In genomic region chr15:64029111-64029510, GRCh38 we compare ENCODE assay signal across 15 cellular contexts. TPM values are rescaled to one million over a fixed set of nuclear protein-coding genes. Genes with fewer than 3 reads are reported as not detected.
A peak's percentile ranks its signal among the peaks of the same experiment; 100 is the strongest.
DNase-seq lines count a peak whose midpoint lies in the region; ATAC-seq and TF ChIP-seq lines count a peak whose summit lies in the region.
"Had no signal": no experiment of that assay in that cellular context is flagged by ENCODE, and none has a peak within 500 bp of the region (broad histone marks: within the 10 kb centered on the region; RNA-seq: fewer than 3 reads in every experiment).

No MANE protein-coding gene starts in this region.

- H3K56ac ChIP-seq in H9 (ENCODE audit: insufficient read length, low read depth, low read length), result no peak overlapping the region

- no peak overlapping the region for H2BK12ac ChIP-seq in H9 (ENCODE audit: insufficient read length, low read depth, low read length)

- no peak overlapping the region for H3K4ac ChIP-seq in H9 (ENCODE audit: low read depth, low read length)

- no peak overlapping the region for H2BK15ac ChIP-seq in H9 (ENCODE audit: low read depth, low read length)

- H3K27ac Mint-ChIP-seq in H9, result peak overlapping the region in 2 of 3 experiments; percentile 7 to 55; a peak in 2 of 7 replicates
- no peak overlapping the region for H3K27ac Mint-ChIP-seq in CD14-positive monocyte
- H3K27ac Mint-ChIP-seq in WTC11, result no peak overlapping the region

- no peak overlapping the region for H3K18ac ChIP-seq in H9 (ENCODE audit: insufficient read length, low read depth, low read length)

- intact Hi-C loops in CD14-positive monocyte (cut with micrococcal nuclease), result no loop called here

- H4K5ac ChIP-seq in H9 (ENCODE audit: insufficient read length, low read depth, low read length), result no peak overlapping the region

- TF ChIP-seq CTCF in H9 (conservative IDR thresholded peaks at IDR 0.05), result no peak
- TF ChIP-seq CTCF in RWPE2 (IDR thresholded peaks at IDR 0.05; ENCODE audit: poor library complexity, severe bottlenecking), result no peak
- no peak for TF ChIP-seq CTCF in CD14-positive monocyte (IDR thresholded peaks at IDR 0.05)
- TF ChIP-seq CTCF in WTC11 (IDR thresholded peaks at IDR 0.05), result no peak

- CTCF ChIA-PET in WTC11 (lab: Charles Lee), result interaction anchor here (1.0 to 1.6 kb wide), 2 partner anchors 40 to 84 kb away, joined by 4 to 6 read pairs; no protein-coding TSS in a partner anchor

- H3K27me3 ChIP-seq in H9 (ENCODE audit: insufficient read depth, low read length) (no peaks in the 10 kb centered on the region), RWPE2 (ENCODE audit: insufficient read depth, poor library complexity, severe bottlenecking) (no peaks in the 10 kb centered on the region)
- H3K27me3 ChIP-seq: BLaER1 treated with 17β-estradiol and CSF1 and Interleukin-3, amounts not matched to agents 10 nM and 100 nM; foreskin keratinocyte; upper lobe of left lung had no signal

- H3K79me2 ChIP-seq in H9 (ENCODE audit: insufficient read depth, low read length), result no peaks in the 10 kb centered on the region

- no peak overlapping the region for H3K23ac ChIP-seq in H9 (ENCODE audit: insufficient read length, low read depth, low read length)

- H3K9ac ChIP-seq in H9 (ENCODE audit: extremely low read depth, insufficient read length, low read length), result no peak overlapping the region
- H3K9ac ChIP-seq: BLaER1 treated with 17β-estradiol and CSF1 and Interleukin-3, amounts not matched to agents 10 nM and 100 nM had no signal

- H2AFZ ChIP-seq in H9 (ENCODE audit: low read length), result no peak overlapping the region

- H3K4me1 ChIP-seq in H9 (ENCODE audit: insufficient read depth, low read length) (no peaks in the 10 kb centered on the region; the same call in 1 of the 2 replicates), RWPE2 (ENCODE audit: insufficient read depth, poor library complexity, severe bottlenecking) (peaks cover 8% of the 10 kb centered on the region)
- H3K4me1 ChIP-seq: foreskin keratinocyte had no signal

- H3K79me1 ChIP-seq in H9 (ENCODE audit: insufficient read depth, low read depth, low read length, poor library complexity, severe bottlenecking), result no peaks in the 10 kb centered on the region

- WGBS in H9 (ENCODE audit: extremely low coverage, insufficient read length, low lambda C conversion rate), result no CpG with 5 or more reads among the region's 8 CpGs

- H3K9me3 ChIP-seq in H9 (ENCODE audit: control insufficient read depth, low read depth, low read length) (no peaks in the 10 kb centered on the region), RWPE2 (ENCODE audit: severe bottlenecking) (no peaks in the 10 kb centered on the region)
- H3K9me3 ChIP-seq: BLaER1 treated with 17β-estradiol and CSF1 and Interleukin-3, amounts not matched to agents 10 nM and 100 nM; psoas muscle; upper lobe of left lung had no signal

- H3K4me2 ChIP-seq in H9 (ENCODE audit: insufficient read depth, insufficient read length, low read length), result no peak overlapping the region
- H3K4me2 ChIP-seq: BLaER1 treated with 17β-estradiol and CSF1 and Interleukin-3, amounts not matched to agents 10 nM and 100 nM had no signal

- no peaks in the 10 kb centered on the region for H3K27me3 Mint-ChIP-seq in H9 (ENCODE audit: low read depth)
- H3K27me3 Mint-ChIP-seq in CD14-positive monocyte (ENCODE audit: low read depth in 3 of 3), result peaks cover 0 to 2% (median 0%) of the 10 kb centered on the region in 3 donors
- H3K27me3 Mint-ChIP-seq in WTC11 (ENCODE audit: low read depth), result no peaks in the 10 kb centered on the region

- H3K4me3 Mint-ChIP-seq in H9 (no peak overlapping the region), CD14-positive monocyte (no peak overlapping the region), WTC11 (no peak overlapping the region)

- no peak overlapping the region for H4K91ac ChIP-seq in H9 (ENCODE audit: insufficient read length, low read depth, low read length)

- H3K36me3 Mint-ChIP-seq in H9 (ENCODE audit: insufficient read depth in 1 of 3, low read depth in 3 of 3) (no peaks in the 10 kb centered on the region), CD14-positive monocyte (peaks cover 0 to 3% of the 10 kb centered on the region in 2 donors), WTC11 (no peaks in the 10 kb centered on the region)

- H3K14ac ChIP-seq in H9 (ENCODE audit: insufficient read depth, low read length), result no peak overlapping the region

- H3K4me3 ChIP-seq in RWPE2 (ENCODE audit: severe bottlenecking), result no peak overlapping the region
- H3K4me3 ChIP-seq: BLaER1 treated with 17β-estradiol and CSF1 and Interleukin-3, amounts not matched to agents 10 nM and 100 nM; psoas muscle; upper lobe of left lung had no signal

- POLR2A ChIA-PET in WTC11 (lab: Charles Lee), result no interaction called here

- no peak overlapping the region for H2BK20ac ChIP-seq in H9 (ENCODE audit: low read depth, low read length, poor library complexity, severe bottlenecking)

- no peak overlapping the region for H2AK5ac ChIP-seq in H9 (ENCODE audit: insufficient read length, low read length)

- no peak overlapping the region for H3T11ph ChIP-seq in H9 (ENCODE audit: low read length)

- no peak overlapping the region for H2BK5ac ChIP-seq in H9 (ENCODE audit: insufficient read length, low read length)

- no peaks in the 10 kb centered on the region for H4K20me1 ChIP-seq in H9 (ENCODE audit: control insufficient read depth, insufficient read depth, insufficient read length)
- H4K20me1 ChIP-seq: BLaER1 treated with 17β-estradiol and CSF1 and Interleukin-3, amounts not matched to agents 10 nM and 100 nM had no signal

- no peak overlapping the region for H2BK120ac ChIP-seq in H9 (ENCODE audit: low read depth, low read length, poor library complexity, severe bottlenecking)

- H3K36me3 ChIP-seq in RWPE2 (ENCODE audit: low read depth), result no peaks in the 10 kb centered on the region
- H3K36me3 ChIP-seq: BLaER1 treated with 17β-estradiol and CSF1 and Interleukin-3, amounts not matched to agents 10 nM and 100 nM; upper lobe of left lung had no signal

- H4K8ac ChIP-seq in H9 (replicated peaks; ENCODE audit: insufficient read length, low read depth, low read length), result no peak overlapping the region

- no peaks in the 10 kb centered on the region for H3K9me3 Mint-ChIP-seq in H9
- peaks cover 0 to 3% (median 0%) of the 10 kb centered on the region in 7 donors for H3K9me3 Mint-ChIP-seq in CD14-positive monocyte
- H3K9me3 Mint-ChIP-seq in WTC11, result peaks cover 3% of the 10 kb centered on the region; the same call in 1 of the 2 replicates

- H3K4me1 Mint-ChIP-seq in H9 (peaks cover 16 to 17% of the 10 kb centered on the region in 2 experiments), CD14-positive monocyte (peaks cover 14% of the 10 kb centered on the region), WTC11 (peaks cover 6% of the 10 kb centered on the region)

- H3K23me2 ChIP-seq in H9 (ENCODE audit: insufficient read length, low read depth, low read length, poor library complexity, severe bottlenecking), result no peaks in the 10 kb centered on the region

- DNase-seq in H9, result no peak
- DNase-seq in RWPE2 (ENCODE audit: low spot score), result no peak
- DNase-seq in hypothalamus (lab: John Stamatoyannopoulos, UW), result peak in 37 of 51 donors; percentile 14 to 84 (median 57)
- DNase-seq in retina, result peak; percentile 76
- DNase-seq in activated naive CD4-positive, alpha-beta T cell (lab: John Stamatoyannopoulos, UW), result no peak
- DNase-seq in CD14-positive monocyte (ENCODE audit: low spot score), result no peak
- no peak for DNase-seq in WTC11 (ENCODE audit: low spot score)
- DNase-seq: activated naive CD4-positive, alpha-beta T cell treated with anti-CD3 and anti-CD28 coated beads, Interleukin-2, amount 50 U/mL, for 16 hours; foreskin keratinocyte; NCI-H2107; psoas muscle; stimulated activated CD4-positive, alpha-beta T cell treated with anti-CD3 and anti-CD28 coated beads, Interleukin-15, amount 100 ng/mL, for 24 hours; upper lobe of left lung had no signal

- H3K27ac ChIP-seq in H9 (ENCODE audit: insufficient read length, low read depth, low read length), result no peak overlapping the region
- no peak overlapping the region for H3K27ac ChIP-seq in RWPE2 (ENCODE audit: poor library complexity, severe bottlenecking)
- H3K27ac ChIP-seq: BLaER1 treated with 17β-estradiol and CSF1 and Interleukin-3, amounts not matched to agents 10 nM and 100 nM; foreskin keratinocyte; psoas muscle; upper lobe of left lung had no signal

- peak; percentile 9; the same call in 1 of the 3 replicates for ATAC-seq in RWPE2 (ENCODE audit: low read depth)
- ATAC-seq in WTC11, result no peak; the same call in 1 of the 2 replicates
- ATAC-seq: foreskin keratinocyte, SK-N-SH treated with all-trans-retinoic acid at 6 μM for 48 hours had no signal

TF ChIP-seq in WTC11, 78 proteins besides CTCF, POLR2A, EP300 and RAD21 (continues in another document):
- TF ChIP-seq USF2 (CRISPR knock-in tag; IDR thresholded peaks at IDR 0.05) (no peak), NFYB (CRISPR knock-in tag; conservative IDR thresholded peaks at IDR 0.05; ENCODE audit: low read depth) (no peak), ATF1 (CRISPR knock-in tag; IDR thresholded peaks at IDR 0.05) (no peak), IRF1 (CRISPR knock-in tag; IDR thresholded peaks at IDR 0.05) (no peak), MYBL2 (CRISPR knock-in tag; IDR thresholded peaks at IDR 0.05) (no peak), EMX1 (CRISPR knock-in tag; IDR thresholded peaks at IDR 0.05) (no peak)

RNA-seq across cellular contexts. Expression of gene DAPK2, which starts 17.2 kb away (rescaled TPM):
- total RNA-seq in H9 (2021) (3.5 and 4.6 TPM in 2 replicates), WTC11 (2021) (1.0 to 2.3 TPM (median 1.5 TPM) in 3 replicates)
- polyA plus RNA-seq in CD14-positive monocyte, result 1 to 10 TPM in 1 of 2 donors, under 1 TPM in 1; 0.59 to 2.1 TPM

Comparison
In these comparisons a context has a peak if more than half of its experiments do, and no peak if none do; other contexts are left out.
1. DNase-seq: peak in hypothalamus (37 of 51) and retina (single experiment); none in H9 (single experiment), RWPE2 (single experiment), activated naive CD4-positive, alpha-beta T cell (0 of 4), CD14-positive monocyte (single experiment) and WTC11 (single experiment).
2. H3K27ac Mint-ChIP-seq: peak in H9 (2 of 3); none in CD14-positive monocyte (0 of 7) and WTC11 (single experiment).